In the genomic region with DNA sequence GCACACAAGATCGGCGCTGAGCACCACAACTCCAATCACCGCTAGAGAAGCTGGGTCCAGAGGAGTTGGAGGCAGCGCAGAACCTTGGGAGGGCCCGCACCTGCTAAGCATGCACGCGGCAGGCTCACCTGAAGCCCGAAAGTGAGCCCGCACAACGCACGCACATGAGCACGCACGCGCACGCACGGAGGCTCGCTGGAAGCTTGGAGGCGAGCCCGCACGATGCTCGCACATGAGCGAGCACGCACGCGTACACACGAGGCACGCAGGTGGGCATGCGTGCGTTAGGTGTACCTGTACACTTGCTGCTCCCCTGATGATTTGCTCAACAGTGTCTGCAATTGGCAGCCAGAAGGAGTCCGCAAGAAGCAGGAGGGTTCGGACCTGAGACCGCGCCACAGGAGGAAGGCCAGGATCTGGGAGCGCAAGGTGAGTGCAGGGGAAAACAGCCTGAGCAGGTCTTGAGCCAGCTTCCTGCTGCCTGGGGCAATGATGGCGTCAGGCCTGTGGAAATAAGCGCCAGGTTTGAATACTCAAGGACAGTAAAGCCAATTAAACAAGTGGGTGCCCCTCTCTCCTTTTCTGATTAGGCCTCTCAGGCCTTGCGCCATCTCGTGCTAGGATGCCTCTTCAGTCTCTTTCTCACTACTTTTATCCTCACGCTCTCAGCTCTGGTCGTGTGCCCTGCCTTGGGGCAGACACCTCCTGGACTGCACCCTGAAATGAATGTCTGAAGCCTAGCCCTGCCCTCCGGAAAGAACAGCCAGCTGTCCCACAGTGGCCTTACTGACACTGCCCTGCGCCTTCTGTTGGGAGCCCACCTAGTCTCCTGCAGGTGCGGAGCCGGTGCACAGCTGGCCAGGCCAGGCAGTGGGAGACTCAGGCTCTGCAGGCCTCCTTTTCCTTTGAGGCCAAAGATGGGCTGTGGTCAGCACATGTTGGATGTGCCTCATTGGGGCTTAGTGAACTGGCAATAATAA, we compare ENCODE assay signal across 1 cellular context.
TF ChIP-seq lines count a peak whose summit lies in the region.

No MANE protein-coding gene starts in this region.

TF ChIP-seq in H1, 55 proteins besides CTCF, POLR2A, EP300 and RAD21:
- no peak for TF ChIP-seq TBP (IDR thresholded peaks at IDR 0.05; ENCODE audit: low read depth, low read length)
- TF ChIP-seq E2F6 (IDR thresholded peaks at IDR 0.05): no peak
- no peak for TF ChIP-seq HDAC2 (IDR thresholded peaks at IDR 0.05; ENCODE audit: borderline replicate concordance in 1 of 2, low read depth in 2 of 2, low read length in 2 of 2)
- no peak for TF ChIP-seq KDM1A (IDR thresholded peaks at IDR 0.05; ENCODE audit: borderline replicate concordance, low read length)
- TF ChIP-seq NRF1 (IDR thresholded peaks at IDR 0.05; ENCODE audit: low read depth, low read length): no peak
- no peak for TF ChIP-seq NANOG (IDR thresholded peaks at IDR 0.05; ENCODE audit: insufficient read depth, low read depth, low read length, poor library complexity, severe bottlenecking)
- TF ChIP-seq CREB1 (IDR thresholded peaks at IDR 0.05): no peak
- TF ChIP-seq RXRA (IDR thresholded peaks at IDR 0.05; ENCODE audit: insufficient read depth, low read depth, low read length): no peak
- no peak for TF ChIP-seq CTBP2 (IDR thresholded peaks at IDR 0.05; ENCODE audit: borderline replicate concordance, insufficient read depth, insufficient read length, low read length)
- TF ChIP-seq SIX5 (IDR thresholded peaks at IDR 0.05; ENCODE audit: low read depth, low read length): no peak
- no peak for TF ChIP-seq CBX5 (IDR thresholded peaks at IDR 0.05; ENCODE audit: low read depth, low read length)
